Comparison of ENCODE assay signal across 15 cellular contexts in genomic region chr4:1608196-1608820, GRCh38.
"Had no signal": no experiment of that assay in that cellular context is flagged by ENCODE, and none has a peak within 500 bp of the region (broad histone marks: within the 10 kb centered on the region; RNA-seq: fewer than 3 reads in every experiment).

No MANE protein-coding gene starts in this region.

- H3K27me3 Mint-ChIP-seq: activated CD4-positive, alpha-beta memory T cell treated with anti-CD3 and anti-CD28 coated beads, Interleukin-2, amount 10 ng/mL, durations not matched to agents 7 days and 5 days; activated CD4-positive, alpha-beta T cell treated with anti-CD3 and anti-CD28 coated beads for 36 hours; naive thymus-derived CD8-positive, alpha-beta T cell had no signal

- H3K36me3 Mint-ChIP-seq: activated naive CD4-positive, alpha-beta T cell treated with anti-CD3 and anti-CD28 coated beads, Interleukin-2, amount 50 U/mL, for 72 hours; naive thymus-derived CD8-positive, alpha-beta T cell had no signal

- H3K4me3 Mint-ChIP-seq: activated CD4-positive, alpha-beta memory T cell treated with anti-CD3 and anti-CD28 coated beads, Interleukin-2, amount 10 ng/mL, durations not matched to agents 7 days and 5 days; activated CD4-positive, alpha-beta T cell treated with anti-CD3 and anti-CD28 coated beads for 36 hours; naive thymus-derived CD8-positive, alpha-beta T cell had no signal

- H3K36me3 ChIP-seq: esophagus muscularis mucosa had no signal

- H3K27ac Mint-ChIP-seq: activated CD4-positive, alpha-beta memory T cell treated with anti-CD3 and anti-CD28 coated beads, Interleukin-2, amount 10 ng/mL, durations not matched to agents 7 days and 5 days; activated CD4-positive, alpha-beta T cell treated with anti-CD3 and anti-CD28 coated beads for 36 hours; activated naive CD4-positive, alpha-beta T cell treated with anti-CD3 and anti-CD28 coated beads, Interleukin-2, amount 50 U/mL, for 72 hours had no signal

- ATAC-seq: activated CD4-positive, alpha-beta T cell treated with anti-CD3 and anti-CD28 coated beads for 36 hours; activated naive CD4-positive, alpha-beta T cell treated with anti-CD3 and anti-CD28 coated beads, Interleukin-2, amount 50 U/mL, for 72 hours; naive thymus-derived CD8-positive, alpha-beta T cell; psoas muscle; sciatic nerve; SK-N-SH treated with all-trans-retinoic acid at 6 μM for 48 hours had no signal

- DNase-seq: activated CD4-positive, alpha-beta memory T cell treated with anti-CD3 and anti-CD28 coated beads, Interleukin-2, amount 10 ng/mL, durations not matched to agents 7 days and 5 days; activated CD4-positive, alpha-beta T cell treated with anti-CD3 and anti-CD28 coated beads for 36 hours; activated effector memory CD4-positive, alpha-beta T cell treated with anti-CD3 and anti-CD28 coated beads, Interleukin-2, amount 50 U/mL, for 16 hours; activated T-cell treated with anti-CD3 and anti-CD28 coated beads, Interleukin-2, amount 50 U/mL, for 48 hours; hippocampal formation; mesenchymal stem cell; stimulated activated CD4-positive, alpha-beta T cell treated with anti-CD3 and anti-CD28 coated beads, Interleukin-1b, Interleukin-23, amount 100 ng/mL, for 48 hours; T-helper 1 cell had no signal

- H3K9me3 Mint-ChIP-seq: activated CD4-positive, alpha-beta memory T cell treated with anti-CD3 and anti-CD28 coated beads, Interleukin-2, amount 10 ng/mL, durations not matched to agents 7 days and 5 days; activated naive CD4-positive, alpha-beta T cell treated with anti-CD3 and anti-CD28 coated beads, Interleukin-2, amount 50 U/mL, for 72 hours; naive thymus-derived CD8-positive, alpha-beta T cell had no signal

- H3K9me3 ChIP-seq: esophagus muscularis mucosa, psoas muscle had no signal

- H3K4me1 ChIP-seq: psoas muscle had no signal

- H3K4me3 ChIP-seq: coronary artery, esophagus muscularis mucosa, psoas muscle had no signal

- H3K27ac ChIP-seq: coronary artery, esophagus muscularis mucosa, psoas muscle had no signal
